Comparison of ENCODE assay signal across 1 cellular context in the genomic region with DNA sequence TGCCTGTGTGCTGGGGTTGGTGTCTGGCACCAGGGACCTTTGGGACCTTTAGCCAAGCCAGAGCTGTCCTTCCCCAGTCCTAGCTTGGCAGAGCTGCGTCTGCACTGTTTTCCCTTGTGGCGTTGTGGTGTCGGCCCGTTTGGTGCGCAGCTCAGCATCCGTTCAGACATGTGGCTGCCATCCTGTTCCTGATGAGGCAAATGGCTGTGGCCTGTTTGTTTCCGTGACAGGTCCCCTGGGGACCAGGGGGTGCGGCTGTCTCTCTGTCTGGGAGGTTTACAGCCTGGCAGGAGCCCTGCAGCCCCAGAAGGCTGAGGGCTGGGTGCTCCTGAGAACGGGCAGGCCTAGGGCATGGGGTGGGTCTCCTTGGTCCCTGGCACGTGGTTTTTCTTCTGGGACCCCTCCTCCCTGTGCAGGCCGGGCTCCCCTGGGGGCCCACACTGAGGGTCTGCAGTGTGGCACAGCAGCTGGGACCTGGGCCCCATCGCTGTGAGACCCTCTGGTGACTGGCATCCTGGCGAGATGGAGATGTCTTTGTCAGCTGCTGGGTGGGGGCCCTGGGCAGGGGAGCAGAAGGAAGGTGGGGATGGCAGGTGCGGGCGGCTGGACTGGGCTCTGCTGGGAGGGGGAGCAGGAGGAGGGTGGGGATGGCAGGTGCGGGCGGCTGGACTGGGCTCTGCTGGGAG.
A peak's percentile ranks its signal among the peaks of the same experiment; 100 is the strongest.
TF ChIP-seq lines count a peak whose summit lies in the region.

No MANE protein-coding gene starts in this region.

TF ChIP-seq in K562, 482 proteins besides CTCF, POLR2A, EP300 and RAD21:
- TF ChIP-seq POLR2G (IDR thresholded peaks at IDR 0.05; ENCODE audit: low read depth, low read length): peak; percentile 44
- no peak for TF ChIP-seq ZNF589 (CRISPR knock-in tag; IDR thresholded peaks at IDR 0.05; ENCODE audit: low read depth)
- TF ChIP-seq YY1 (IDR thresholded peaks at IDR 0.05; ENCODE audit: borderline replicate concordance in 1 of 3, control insufficient read depth in 1 of 3, extremely low read depth in 1 of 3, insufficient read depth in 3 of 3, insufficient read length in 1 of 3, insufficient replicate concordance in 2 of 3, low read depth in 1 of 3, low read length in 2 of 3): no peak
- TF ChIP-seq, protein P1, sequence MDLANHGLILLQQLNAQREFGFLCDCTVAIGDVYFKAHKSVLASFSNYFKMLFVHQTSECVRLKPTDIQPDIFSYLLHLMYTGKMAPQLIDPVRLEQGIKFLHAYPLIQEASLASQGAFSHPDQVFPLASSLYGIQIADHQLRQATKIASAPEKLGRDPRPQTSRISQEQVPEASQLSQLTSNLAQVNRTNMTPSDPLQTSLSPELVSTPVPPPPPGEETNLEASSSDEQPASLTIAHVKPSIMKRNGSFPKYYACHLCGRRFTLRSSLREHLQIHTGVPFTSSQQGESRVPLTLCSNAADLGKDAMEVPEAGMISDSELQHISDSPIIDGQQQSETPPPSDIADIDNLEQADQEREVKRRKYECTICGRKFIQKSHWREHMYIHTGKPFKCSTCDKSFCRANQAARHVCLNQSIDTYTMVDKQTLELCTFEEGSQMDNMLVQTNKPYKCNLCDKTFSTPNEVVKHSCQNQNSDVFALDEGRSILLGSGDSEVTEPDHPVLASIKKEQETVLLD (IDR thresholded peaks at IDR 0.05): no peak
- no peak for TF ChIP-seq ZNF830 (CRISPR knock-in tag; IDR thresholded peaks at IDR 0.05)
